ENCODE assay signal across 8 cellular contexts in genomic region chr19:1490311-1491113, GRCh38.
DNase-seq lines count a peak whose midpoint lies in the region; ATAC-seq, FAIRE-seq and TF ChIP-seq lines count a peak whose summit lies in the region.

Gene PCSK4 (minus strand): TSS chr19:1490350. CDS start chr19:1490346, 4 bp downstream.

- peak; percentile 81 for ATAC-seq in HG03442 (IDR thresholded peaks at IDR 0.05; ENCODE audit: unreplicated experiment)

- FAIRE-seq in GM19239 (lab: Jason Lieb, UNC) (peak; percentile 97), colon (lab: Jason Lieb, UNC) (peak; percentile 31)

- TF ChIP-seq CTCF in AG10803 (conservative IDR thresholded peaks at IDR 0.05; ENCODE audit: low read length), result no peak

- peak; percentile 98 for DNase-seq in AG10803 (ENCODE audit: low read depth)
- DNase-seq in GM19239 (ENCODE audit: insufficient read length, low spot score), result peak; percentile 95
- peak; percentile 99 for DNase-seq in NCI-H524 (lab: John Stamatoyannopoulos, UW)
- DNase-seq in activated CD4-positive, alpha-beta T cell treated with anti-CD3 and anti-CD28 coated beads for 48 hours, result peak; percentile 99
- peak; percentile 98 for DNase-seq in kidney tubule cell (ENCODE audit: low spot score)
- DNase-seq in stimulated activated CD4-positive, alpha-beta T cell treated with anti-CD3 and anti-CD28 coated beads, Interleukin-1b, Interleukin-23, amount 100 ng/mL, for 1 hour (ENCODE audit: low read depth in 2 of 2), result peak; percentile 97

- H3K4me3 ChIP-seq in AG10803 (ENCODE audit: low read length), result peak within 1 kb of the TSS; percentile 74

Comparison
In these comparisons a context has a peak if more than half of its experiments do, and no peak if none do; other contexts are left out.
1. Peak in every context shown above with its lines: DNase-seq, ATAC-seq and H3K4me3 ChIP-seq.